Comparison of ENCODE assay signal across 1 cellular context in the genomic region with DNA sequence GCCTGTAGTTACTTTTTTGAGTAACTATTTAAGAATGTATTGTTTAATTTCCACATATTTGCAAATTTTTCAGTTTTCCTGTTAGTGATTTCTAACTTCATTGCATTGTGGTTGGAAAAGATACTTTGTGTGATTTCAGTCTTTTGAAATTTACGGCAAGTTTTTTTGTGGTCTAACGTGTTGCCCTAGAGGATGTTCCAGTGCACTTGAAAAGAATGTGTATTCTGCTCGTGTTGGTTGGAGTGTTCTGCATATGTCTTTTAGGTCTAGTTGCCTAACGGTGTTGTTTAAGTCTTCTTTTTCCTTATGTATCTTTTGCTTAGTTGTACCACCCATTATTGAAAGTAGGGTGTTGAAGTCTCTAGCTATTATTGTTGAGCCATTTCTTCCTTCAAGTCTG.
TF ChIP-seq lines count a peak whose summit lies in the region.

No MANE protein-coding gene starts in this region.

TF ChIP-seq in A549, 52 proteins besides CTCF, POLR2A, EP300 and RAD21 (continued from another document):
- no peak for TF ChIP-seq HMGXB4 (CRISPR knock-in tag; IDR thresholded peaks at IDR 0.05; ENCODE audit: borderline replicate concordance)
- TF ChIP-seq EHMT2 (IDR thresholded peaks at IDR 0.05; ENCODE audit: low read depth): no peak
- TF ChIP-seq JUNB (IDR thresholded peaks at IDR 0.05): no peak
- TF ChIP-seq BHLHE40 (IDR thresholded peaks at IDR 0.05; ENCODE audit: low read depth, low read length): no peak
- TF ChIP-seq TP53 (CRISPR knock-in tag; IDR thresholded peaks at IDR 0.05): no peak
- no peak for TF ChIP-seq CBX2 (IDR thresholded peaks at IDR 0.05; ENCODE audit: borderline replicate concordance, low read depth)
- no peak for TF ChIP-seq NR3C1 (IDR thresholded peaks at IDR 0.05)
- TF ChIP-seq FOSB (CRISPR knock-in tag; IDR thresholded peaks at IDR 0.05): no peak
- no peak for TF ChIP-seq FOXS1 (CRISPR knock-in tag; IDR thresholded peaks at IDR 0.05)
- TF ChIP-seq CBX8 (IDR thresholded peaks at IDR 0.05): no peak
- TF ChIP-seq ZC3H11A (IDR thresholded peaks at IDR 0.05): no peak
- TF ChIP-seq ZFP36 (IDR thresholded peaks at IDR 0.05; ENCODE audit: borderline replicate concordance, partially characterized antibody): no peak
- no peak for TF ChIP-seq HDAC2 (IDR thresholded peaks at IDR 0.05)
- TF ChIP-seq EHF (CRISPR knock-in tag; IDR thresholded peaks at IDR 0.05): no peak
- TF ChIP-seq NPAS2 (CRISPR knock-in tag; IDR thresholded peaks at IDR 0.05; ENCODE audit: borderline replicate concordance): no peak
- TF ChIP-seq JUN (IDR thresholded peaks at IDR 0.05): no peak
- TF ChIP-seq USF2 (IDR thresholded peaks at IDR 0.05): no peak
TF ChIP-seq in A549: peak in this region for 0.
